ENCODE assay signal across 8 cellular contexts in genomic region chr10:60816624-60817023, GRCh38. TPM values are rescaled to one million over a fixed set of nuclear protein-coding genes. Genes with fewer than 3 reads are reported as not detected.
DNase-seq lines count a peak whose midpoint lies in the region; ATAC-seq, FAIRE-seq and TF ChIP-seq lines count a peak whose summit lies in the region.

No MANE protein-coding gene starts in this region.

- intact Hi-C loops in left colon (cut with DNase I, micrococcal nuclease) = loop anchor here in 1 of 2 donors (5.0 kb wide), 2 partner anchors 146 to 466 kb away; no protein-coding TSS in a partner anchor

- peaks cover 11% of the 10 kb centered on the region for H3K4me1 ChIP-seq in A549
- H3K4me1 ChIP-seq in SJSA1 (replicated peaks) = peaks cover 54% of the 10 kb centered on the region

- H3K27ac ChIP-seq in A549 (peak overlapping the region in 1 of 2 experiments; percentile 2; a peak in 2 of 6 replicates), SJSA1 (peak overlapping the region; percentile 64)

- POLR2A ChIA-PET in A549 (lab: Yijun Ruan, JAX) = no interaction called here

- TF ChIP-seq CTCF in A549 (IDR thresholded peaks at IDR 0.05) = peak; percentile 89
- peak; percentile 88 for TF ChIP-seq CTCF in LNCAP (IDR thresholded peaks at IDR 0.05)

- no peak for TF ChIP-seq EP300 in A549 (IDR thresholded peaks at IDR 0.05)

- 31% methylated on average over 3 of the region's 3 CpGs for WGBS in A549 (ENCODE audit: missing lambda C conversion rate)

- TF ChIP-seq POLR2A in A549 (IDR thresholded peaks at IDR 0.05; ENCODE audit: low read length) (no peak), H54 (IDR thresholded peaks at IDR 0.05; ENCODE audit: low read depth, low read length) (no peak)

- peak overlapping the region; percentile 20; the same call in 2 of the 3 replicates for H3K4me2 ChIP-seq in A549

- TF ChIP-seq RAD21 in A549 (conservative IDR thresholded peaks at IDR 0.05 in 1 of 2, IDR thresholded peaks at IDR 0.05 in 1 of 2) = peak; percentile 93 to 96

- ATAC-seq in A549 (peak; percentile 94 to 95), left colon (peak; percentile 82)

- H3K9me3 ChIP-seq in A549 (no peaks in the 10 kb centered on the region), SJSA1 (replicated peaks) (no peaks in the 10 kb centered on the region)

- peak; percentile 84 for DNase-seq in A549 (ENCODE audit: low read depth in 1 of 2, low spot score in 1 of 2)
- peak; percentile 32 for DNase-seq in GDM1 (lab: John Stamatoyannopoulos, UW)
- DNase-seq in H54 (ENCODE audit: insufficient read length, low spot score) = peak; percentile 35
- DNase-seq in SJSA1 (ENCODE audit: low read depth in 1 of 2, low spot score in 2 of 2) = peak in 1 of 2 experiments; percentile 79
- DNase-seq in left colon = peak in 1 of 2 donors; percentile 12
- DNase-seq in superior temporal gyrus (ENCODE audit: extremely low spot score) = peak; percentile 97

- H3K36me3 ChIP-seq in SJSA1 = no peaks in the 10 kb centered on the region

- peak; percentile 49 for FAIRE-seq in A549 (lab: Jason Lieb, UNC)
- FAIRE-seq in H54 (lab: Jason Lieb, UNC) = peak; percentile 83
- FAIRE-seq in colon (lab: Jason Lieb, UNC) = peak; percentile 41

- CTCF ChIA-PET in A549 (lab: Yijun Ruan, JAX) = interaction anchor here (0.6 to 3.9 kb wide), 26 partner anchors 8 to 1056 kb away, joined by 3 to 14 read pairs (median 3); no protein-coding TSS in a partner anchor

- no peaks in the 10 kb centered on the region for H3K27me3 ChIP-seq in SJSA1 (replicated peaks)

- H3K4me3 ChIP-seq in A549 = no peak overlapping the region
- no peak overlapping the region for H3K4me3 ChIP-seq in SJSA1

TF ChIP-seq in A549, 52 proteins besides CTCF, POLR2A, EP300 and RAD21:
- TF ChIP-seq FOSL2 (IDR thresholded peaks at IDR 0.05) = no peak
- no peak; the same call in 1 of the 2 replicates for TF ChIP-seq FOSL2 (CRISPR knock-in tag; IDR thresholded peaks at IDR 0.05)
- TF ChIP-seq SMC3 (IDR thresholded peaks at IDR 0.05) = peak; percentile 95
- TF ChIP-seq HDAC2 (IDR thresholded peaks at IDR 0.05) = no peak
- TF ChIP-seq EHMT2 (IDR thresholded peaks at IDR 0.05; ENCODE audit: low read depth) = no peak
- TF ChIP-seq ATOH8 (CRISPR knock-in tag; IDR thresholded peaks at IDR 0.05; ENCODE audit: low read depth) = no peak
- no peak for TF ChIP-seq FOSB (CRISPR knock-in tag; IDR thresholded peaks at IDR 0.05)
- no peak for TF ChIP-seq ZFP36 (IDR thresholded peaks at IDR 0.05; ENCODE audit: borderline replicate concordance, partially characterized antibody)
- TF ChIP-seq USF2 (IDR thresholded peaks at IDR 0.05) = no peak
- no peak for TF ChIP-seq CBX8 (IDR thresholded peaks at IDR 0.05)
- no peak for TF ChIP-seq HEYL (CRISPR knock-in tag; IDR thresholded peaks at IDR 0.05)
- peak; percentile 34 for TF ChIP-seq CHD2 (IDR thresholded peaks at IDR 0.05; ENCODE audit: low read length, partially characterized antibody)
- TF ChIP-seq E2F6 (IDR thresholded peaks at IDR 0.05; ENCODE audit: borderline replicate concordance, low read depth) = no peak
- no peak for TF ChIP-seq BHLHE40 (IDR thresholded peaks at IDR 0.05; ENCODE audit: low read depth, low read length)

RNA-seq across cellular contexts. Expression of gene CDK1, which starts 38.3 kb away (rescaled TPM):
- polyA plus RNA-seq in A549 (2011; rRNA removed) = 82.3 and 109 TPM in 2 replicates
- polyA plus RNA-seq in A549 (2012; cell fraction: cytosol; rRNA removed) = 35.7 and 39.1 TPM in 2 replicates
- 22.5 and 34.1 TPM in 2 replicates for polyA plus RNA-seq in A549 (2012; cell fraction: nucleus; rRNA removed)
- polyA plus RNA-seq in A549 (2017; fragmentation: RNase III; extraction: RNeasy Plus Mini Kit Qiagen cat#74134 plus additional on column Dnase treatment) = 87.1 to 105 TPM (median 97.1 TPM) in 3 replicates
- polyA minus RNA-seq in A549 (2011; rRNA and poly(A)+ RNA removed) = 10.4 and 11.0 TPM in 2 replicates
- 255 and 302 TPM in 2 replicates for total RNA-seq in SJSA1 (2014; rRNA removed; shearing (Covaris generic))
- total RNA-seq in left colon = 10 to 100 TPM in 1 of 2 donors, 1 to 10 TPM in 1; 5.9 to 12.9 TPM

Comparison
In these comparisons a context has a peak if more than half of its experiments do, and no peak if none do; other contexts are left out.
1. RNA of gene CDK1, which starts 38.3 kb away (total RNA-seq): 255 to 302 TPM in SJSA1; 5.9 to 12.9 TPM in left colon; every median in the first group is over 10 times any median in the second.